Comparison of ENCODE assay signal across 1 cellular context in the genomic region with DNA sequence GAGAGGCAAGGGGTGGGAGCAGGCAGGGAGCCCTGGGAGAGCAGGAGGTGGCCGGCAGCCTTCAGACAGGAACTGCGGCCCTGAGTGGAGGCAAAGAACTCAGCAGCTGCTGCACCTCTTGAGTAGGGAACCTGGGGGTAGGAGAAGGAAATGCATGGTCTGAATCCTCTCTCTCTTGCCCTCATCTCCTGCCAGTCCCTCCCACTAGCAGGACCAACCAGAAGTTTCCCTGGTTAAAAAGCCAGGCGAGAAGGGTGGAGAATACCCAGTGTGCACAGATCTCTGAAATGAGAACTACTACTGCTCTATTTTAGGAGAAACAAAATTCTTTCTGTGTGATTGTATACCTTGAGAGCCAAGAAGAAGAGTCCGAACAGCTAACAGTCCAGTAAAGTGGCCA.
TF ChIP-seq lines count a peak whose summit lies in the region.

No MANE protein-coding gene starts in this region.

TF ChIP-seq in SK-N-SH, 30 proteins besides CTCF, POLR2A, EP300 and RAD21:
- TF ChIP-seq SMC3 (IDR thresholded peaks at IDR 0.05; ENCODE audit: low read depth, low read length) (no peak), JUND (IDR thresholded peaks at IDR 0.05) (no peak), MAX (IDR thresholded peaks at IDR 0.05; ENCODE audit: low read depth) (no peak), MEF2A (IDR thresholded peaks at IDR 0.05; ENCODE audit: borderline replicate concordance, low read depth) (no peak), ELF1 (IDR thresholded peaks at IDR 0.05) (no peak), YY1 (IDR thresholded peaks at IDR 0.05; ENCODE audit: low read depth) (no peak), SIN3A (IDR thresholded peaks at IDR 0.05; ENCODE audit: borderline replicate concordance, low read depth, low read length) (no peak)
- TF ChIP-seq, protein P1, sequence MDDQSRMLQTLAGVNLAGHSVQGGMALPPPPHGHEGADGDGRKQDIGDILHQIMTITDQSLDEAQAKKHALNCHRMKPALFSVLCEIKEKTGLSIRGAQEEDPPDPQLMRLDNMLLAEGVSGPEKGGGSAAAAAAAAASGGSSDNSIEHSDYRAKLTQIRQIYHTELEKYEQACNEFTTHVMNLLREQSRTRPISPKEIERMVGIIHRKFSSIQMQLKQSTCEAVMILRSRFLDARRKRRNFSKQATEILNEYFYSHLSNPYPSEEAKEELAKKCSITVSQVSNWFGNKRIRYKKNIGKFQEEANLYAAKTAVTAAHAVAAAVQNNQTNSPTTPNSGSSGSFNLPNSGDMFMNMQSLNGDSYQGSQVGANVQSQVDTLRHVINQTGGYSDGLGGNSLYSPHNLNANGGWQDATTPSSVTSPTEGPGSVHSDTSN (IDR thresholded peaks at IDR 0.05) = no peak
- TF ChIP-seq, protein P2, sequence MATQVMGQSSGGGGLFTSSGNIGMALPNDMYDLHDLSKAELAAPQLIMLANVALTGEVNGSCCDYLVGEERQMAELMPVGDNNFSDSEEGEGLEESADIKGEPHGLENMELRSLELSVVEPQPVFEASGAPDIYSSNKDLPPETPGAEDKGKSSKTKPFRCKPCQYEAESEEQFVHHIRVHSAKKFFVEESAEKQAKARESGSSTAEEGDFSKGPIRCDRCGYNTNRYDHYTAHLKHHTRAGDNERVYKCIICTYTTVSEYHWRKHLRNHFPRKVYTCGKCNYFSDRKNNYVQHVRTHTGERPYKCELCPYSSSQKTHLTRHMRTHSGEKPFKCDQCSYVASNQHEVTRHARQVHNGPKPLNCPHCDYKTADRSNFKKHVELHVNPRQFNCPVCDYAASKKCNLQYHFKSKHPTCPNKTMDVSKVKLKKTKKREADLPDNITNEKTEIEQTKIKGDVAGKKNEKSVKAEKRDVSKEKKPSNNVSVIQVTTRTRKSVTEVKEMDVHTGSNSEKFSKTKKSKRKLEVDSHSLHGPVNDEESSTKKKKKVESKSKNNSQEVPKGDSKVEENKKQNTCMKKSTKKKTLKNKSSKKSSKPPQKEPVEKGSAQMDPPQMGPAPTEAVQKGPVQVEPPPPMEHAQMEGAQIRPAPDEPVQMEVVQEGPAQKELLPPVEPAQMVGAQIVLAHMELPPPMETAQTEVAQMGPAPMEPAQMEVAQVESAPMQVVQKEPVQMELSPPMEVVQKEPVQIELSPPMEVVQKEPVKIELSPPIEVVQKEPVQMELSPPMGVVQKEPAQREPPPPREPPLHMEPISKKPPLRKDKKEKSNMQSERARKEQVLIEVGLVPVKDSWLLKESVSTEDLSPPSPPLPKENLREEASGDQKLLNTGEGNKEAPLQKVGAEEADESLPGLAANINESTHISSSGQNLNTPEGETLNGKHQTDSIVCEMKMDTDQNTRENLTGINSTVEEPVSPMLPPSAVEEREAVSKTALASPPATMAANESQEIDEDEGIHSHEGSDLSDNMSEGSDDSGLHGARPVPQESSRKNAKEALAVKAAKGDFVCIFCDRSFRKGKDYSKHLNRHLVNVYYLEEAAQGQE (IDR thresholded peaks at IDR 0.05; ENCODE audit: low read depth, low read length) = no peak
- TF ChIP-seq, protein P3, sequence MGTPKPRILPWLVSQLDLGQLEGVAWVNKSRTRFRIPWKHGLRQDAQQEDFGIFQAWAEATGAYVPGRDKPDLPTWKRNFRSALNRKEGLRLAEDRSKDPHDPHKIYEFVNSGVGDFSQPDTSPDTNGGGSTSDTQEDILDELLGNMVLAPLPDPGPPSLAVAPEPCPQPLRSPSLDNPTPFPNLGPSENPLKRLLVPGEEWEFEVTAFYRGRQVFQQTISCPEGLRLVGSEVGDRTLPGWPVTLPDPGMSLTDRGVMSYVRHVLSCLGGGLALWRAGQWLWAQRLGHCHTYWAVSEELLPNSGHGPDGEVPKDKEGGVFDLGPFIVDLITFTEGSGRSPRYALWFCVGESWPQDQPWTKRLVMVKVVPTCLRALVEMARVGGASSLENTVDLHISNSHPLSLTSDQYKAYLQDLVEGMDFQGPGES (IDR thresholded peaks at IDR 0.05; ENCODE audit: low read depth, low read length) = no peak
TF ChIP-seq in SK-N-SH: peak in this region for 0.
